ENCODE assay signal across 2 cellular contexts in the genomic region with DNA sequence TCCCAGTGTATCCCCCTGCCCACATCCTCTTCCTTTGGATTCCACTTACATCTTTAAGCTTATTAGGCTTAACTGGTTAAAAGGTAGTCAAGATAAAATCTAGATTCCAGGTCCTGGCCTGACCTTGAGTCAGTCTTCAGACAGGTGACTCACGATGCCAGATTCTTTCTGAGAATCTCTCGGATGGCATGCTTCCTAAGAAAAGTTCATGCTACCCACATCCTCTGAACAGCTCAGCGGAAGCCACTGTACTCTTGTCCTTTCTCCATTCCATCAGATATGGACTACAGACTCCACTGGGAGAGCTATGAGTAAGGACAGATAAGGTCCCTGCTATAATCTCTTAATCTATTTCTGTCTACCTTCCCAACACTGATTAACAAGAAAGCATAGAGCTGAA.
A peak's percentile ranks its signal among the peaks of the same experiment; 100 is the strongest.
TF ChIP-seq lines count a peak whose summit lies in the region.

No MANE protein-coding gene starts in this region.

TF ChIP-seq in A549, 52 proteins besides CTCF, POLR2A, EP300 and RAD21 (continued from another document):
- TF ChIP-seq, protein P1, sequence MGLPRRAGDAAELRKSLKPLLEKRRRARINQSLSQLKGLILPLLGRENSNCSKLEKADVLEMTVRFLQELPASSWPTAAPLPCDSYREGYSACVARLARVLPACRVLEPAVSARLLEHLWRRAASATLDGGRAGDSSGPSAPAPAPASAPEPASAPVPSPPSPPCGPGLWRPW (IDR thresholded peaks at IDR 0.05): no peak
- TF ChIP-seq FOSL2 (IDR thresholded peaks at IDR 0.05): peak; percentile 77
- TF ChIP-seq FOSL2 (CRISPR knock-in tag; IDR thresholded peaks at IDR 0.05): peak; percentile 74
- TF ChIP-seq HOXA7 (CRISPR knock-in tag; IDR thresholded peaks at IDR 0.05): no peak
- TF ChIP-seq, protein P2, sequence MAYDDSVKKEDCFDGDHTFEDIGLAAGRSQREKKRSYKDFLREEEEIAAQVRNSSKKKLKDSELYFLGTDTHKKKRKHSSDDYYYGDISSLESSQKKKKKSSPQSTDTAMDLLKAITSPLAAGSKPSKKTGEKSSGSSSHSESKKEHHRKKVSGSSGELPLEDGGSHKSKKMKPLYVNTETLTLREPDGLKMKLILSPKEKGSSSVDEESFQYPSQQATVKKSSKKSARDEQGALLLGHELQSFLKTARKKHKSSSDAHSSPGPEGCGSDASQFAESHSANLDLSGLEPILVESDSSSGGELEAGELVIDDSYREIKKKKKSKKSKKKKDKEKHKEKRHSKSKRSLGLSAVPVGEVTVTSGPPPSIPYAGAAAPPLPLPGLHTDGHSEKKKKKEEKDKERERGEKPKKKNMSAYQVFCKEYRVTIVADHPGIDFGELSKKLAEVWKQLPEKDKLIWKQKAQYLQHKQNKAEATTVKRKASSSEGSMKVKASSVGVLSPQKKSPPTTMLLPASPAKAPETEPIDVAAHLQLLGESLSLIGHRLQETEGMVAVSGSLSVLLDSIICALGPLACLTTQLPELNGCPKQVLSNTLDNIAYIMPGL (CRISPR knock-in tag; IDR thresholded peaks at IDR 0.05; ENCODE audit: borderline replicate concordance): no peak
- TF ChIP-seq CEBPB (IDR thresholded peaks at IDR 0.05): peak in 1 of 2 experiments; percentile 7; a peak in 1 of 4 replicates
- no peak for TF ChIP-seq SREBF2 (IDR thresholded peaks at IDR 0.05)
- TF ChIP-seq POLR2AphosphoS2 (conservative IDR thresholded peaks at IDR 0.05; ENCODE audit: low read length): no peak
- no peak for TF ChIP-seq HDAC2 (IDR thresholded peaks at IDR 0.05)
- TF ChIP-seq, protein P3, sequence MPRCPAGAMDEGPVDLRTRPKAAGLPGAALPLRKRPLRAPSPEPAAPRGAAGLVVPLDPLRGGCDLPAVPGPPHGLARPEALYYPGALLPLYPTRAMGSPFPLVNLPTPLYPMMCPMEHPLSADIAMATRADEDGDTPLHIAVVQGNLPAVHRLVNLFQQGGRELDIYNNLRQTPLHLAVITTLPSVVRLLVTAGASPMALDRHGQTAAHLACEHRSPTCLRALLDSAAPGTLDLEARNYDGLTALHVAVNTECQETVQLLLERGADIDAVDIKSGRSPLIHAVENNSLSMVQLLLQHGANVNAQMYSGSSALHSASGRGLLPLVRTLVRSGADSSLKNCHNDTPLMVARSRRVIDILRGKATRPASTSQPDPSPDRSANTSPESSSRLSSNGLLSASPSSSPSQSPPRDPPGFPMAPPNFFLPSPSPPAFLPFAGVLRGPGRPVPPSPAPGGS (IDR thresholded peaks at IDR 0.05): no peak
- TF ChIP-seq JUN (IDR thresholded peaks at IDR 0.05): peak; percentile 40 to 57; a peak in 2 of 5 replicates
- TF ChIP-seq CHD2 (IDR thresholded peaks at IDR 0.05; ENCODE audit: low read length, partially characterized antibody): no peak
- TF ChIP-seq SMC3 (IDR thresholded peaks at IDR 0.05): 0 out of 3 replicates have a peak, but pooled peaks have one; percentile 22

TF ChIP-seq in HCT116, 20 proteins besides CTCF, POLR2A, EP300 and RAD21 (continued from another document):
- TF ChIP-seq, protein P4, sequence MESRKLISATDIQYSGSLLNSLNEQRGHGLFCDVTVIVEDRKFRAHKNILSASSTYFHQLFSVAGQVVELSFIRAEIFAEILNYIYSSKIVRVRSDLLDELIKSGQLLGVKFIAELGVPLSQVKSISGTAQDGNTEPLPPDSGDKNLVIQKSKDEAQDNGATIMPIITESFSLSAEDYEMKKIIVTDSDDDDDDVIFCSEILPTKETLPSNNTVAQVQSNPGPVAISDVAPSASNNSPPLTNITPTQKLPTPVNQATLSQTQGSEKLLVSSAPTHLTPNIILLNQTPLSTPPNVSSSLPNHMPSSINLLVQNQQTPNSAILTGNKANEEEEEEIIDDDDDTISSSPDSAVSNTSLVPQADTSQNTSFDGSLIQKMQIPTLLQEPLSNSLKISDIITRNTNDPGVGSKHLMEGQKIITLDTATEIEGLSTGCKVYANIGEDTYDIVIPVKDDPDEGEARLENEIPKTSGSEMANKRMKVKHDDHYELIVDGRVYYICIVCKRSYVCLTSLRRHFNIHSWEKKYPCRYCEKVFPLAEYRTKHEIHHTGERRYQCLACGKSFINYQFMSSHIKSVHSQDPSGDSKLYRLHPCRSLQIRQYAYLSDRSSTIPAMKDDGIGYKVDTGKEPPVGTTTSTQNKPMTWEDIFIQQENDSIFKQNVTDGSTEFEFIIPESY (IDR thresholded peaks at IDR 0.05; ENCODE audit: extremely low read depth, insufficient replicate concordance, low read length): peak; percentile 16
- TF ChIP-seq, protein P5, sequence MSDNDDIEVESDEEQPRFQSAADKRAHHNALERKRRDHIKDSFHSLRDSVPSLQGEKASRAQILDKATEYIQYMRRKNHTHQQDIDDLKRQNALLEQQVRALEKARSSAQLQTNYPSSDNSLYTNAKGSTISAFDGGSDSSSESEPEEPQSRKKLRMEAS (IDR thresholded peaks at IDR 0.05): peak; percentile 85
- TF ChIP-seq SRF (IDR thresholded peaks at IDR 0.05; ENCODE audit: low read depth): peak; percentile 65; the same call in 1 of the 2 replicates
- TF ChIP-seq POLR2AphosphoS5 (IDR thresholded peaks at IDR 0.05; ENCODE audit: low read depth, low read length): peak; percentile 50
- TF ChIP-seq FOSL1 (IDR thresholded peaks at IDR 0.05; ENCODE audit: low read depth): peak; percentile 94
- TF ChIP-seq YY1 (IDR thresholded peaks at IDR 0.05; ENCODE audit: extremely low read depth, insufficient replicate concordance, low read depth, low read length): peak; percentile 70
- TF ChIP-seq, protein P6, sequence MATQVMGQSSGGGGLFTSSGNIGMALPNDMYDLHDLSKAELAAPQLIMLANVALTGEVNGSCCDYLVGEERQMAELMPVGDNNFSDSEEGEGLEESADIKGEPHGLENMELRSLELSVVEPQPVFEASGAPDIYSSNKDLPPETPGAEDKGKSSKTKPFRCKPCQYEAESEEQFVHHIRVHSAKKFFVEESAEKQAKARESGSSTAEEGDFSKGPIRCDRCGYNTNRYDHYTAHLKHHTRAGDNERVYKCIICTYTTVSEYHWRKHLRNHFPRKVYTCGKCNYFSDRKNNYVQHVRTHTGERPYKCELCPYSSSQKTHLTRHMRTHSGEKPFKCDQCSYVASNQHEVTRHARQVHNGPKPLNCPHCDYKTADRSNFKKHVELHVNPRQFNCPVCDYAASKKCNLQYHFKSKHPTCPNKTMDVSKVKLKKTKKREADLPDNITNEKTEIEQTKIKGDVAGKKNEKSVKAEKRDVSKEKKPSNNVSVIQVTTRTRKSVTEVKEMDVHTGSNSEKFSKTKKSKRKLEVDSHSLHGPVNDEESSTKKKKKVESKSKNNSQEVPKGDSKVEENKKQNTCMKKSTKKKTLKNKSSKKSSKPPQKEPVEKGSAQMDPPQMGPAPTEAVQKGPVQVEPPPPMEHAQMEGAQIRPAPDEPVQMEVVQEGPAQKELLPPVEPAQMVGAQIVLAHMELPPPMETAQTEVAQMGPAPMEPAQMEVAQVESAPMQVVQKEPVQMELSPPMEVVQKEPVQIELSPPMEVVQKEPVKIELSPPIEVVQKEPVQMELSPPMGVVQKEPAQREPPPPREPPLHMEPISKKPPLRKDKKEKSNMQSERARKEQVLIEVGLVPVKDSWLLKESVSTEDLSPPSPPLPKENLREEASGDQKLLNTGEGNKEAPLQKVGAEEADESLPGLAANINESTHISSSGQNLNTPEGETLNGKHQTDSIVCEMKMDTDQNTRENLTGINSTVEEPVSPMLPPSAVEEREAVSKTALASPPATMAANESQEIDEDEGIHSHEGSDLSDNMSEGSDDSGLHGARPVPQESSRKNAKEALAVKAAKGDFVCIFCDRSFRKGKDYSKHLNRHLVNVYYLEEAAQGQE (IDR thresholded peaks at IDR 0.05; ENCODE audit: low read depth): no peak
- no peak for TF ChIP-seq EGR1 (IDR thresholded peaks at IDR 0.05; ENCODE audit: low read depth)
- TF ChIP-seq, protein P7, sequence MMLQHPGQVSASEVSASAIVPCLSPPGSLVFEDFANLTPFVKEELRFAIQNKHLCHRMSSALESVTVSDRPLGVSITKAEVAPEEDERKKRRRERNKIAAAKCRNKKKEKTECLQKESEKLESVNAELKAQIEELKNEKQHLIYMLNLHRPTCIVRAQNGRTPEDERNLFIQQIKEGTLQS (IDR thresholded peaks at IDR 0.05): no peak
- TF ChIP-seq ZNF274 (IDR thresholded peaks at IDR 0.05; ENCODE audit: low read depth, low read length): no peak
- TF ChIP-seq CBX3 (IDR thresholded peaks at IDR 0.05; ENCODE audit: low read depth): peak; percentile 93
